In genomic region chr13:45468676-45469075, GRCh38 we compare ENCODE assay signal across 13 cellular contexts. TPM values are rescaled to one million over a fixed set of nuclear protein-coding genes. Genes with fewer than 3 reads are reported as not detected.
DNase-seq lines count a peak whose midpoint lies in the region; ATAC-seq and TF ChIP-seq lines count a peak whose summit lies in the region.
"Had no signal": no experiment of that assay in that cellular context is flagged by ENCODE, and none has a peak within 500 bp of the region (broad histone marks: within the 10 kb centered on the region; RNA-seq: fewer than 3 reads in every experiment).

No MANE protein-coding gene starts in this region.

- H2AK5ac ChIP-seq in IMR-90 (ENCODE audit: low read depth, low read length) (no peak overlapping the region), H9 (ENCODE audit: insufficient read length, low read length) (no peak overlapping the region)

- no CpG with 5 or more reads among the region's 1 CpG for WGBS in IMR-90 (ENCODE audit: extremely low coverage in 2 of 2, insufficient read length in 1 of 2), 2 experiments
- no CpG with 5 or more reads among the region's 1 CpG for WGBS in H9 (ENCODE audit: extremely low coverage, insufficient read length, low lambda C conversion rate)

- no peak overlapping the region for H2AK9ac ChIP-seq in IMR-90 (replicated peaks; ENCODE audit: low read depth, low read length, poor library complexity)

- H3K9me1 ChIP-seq in IMR-90 (ENCODE audit: insufficient read depth, low read length) = peaks cover 9% of the 10 kb centered on the region

- H4K91ac ChIP-seq in IMR-90 (ENCODE audit: insufficient read depth, low read depth, low read length) = no peak overlapping the region
- no peak overlapping the region for H4K91ac ChIP-seq in H9 (ENCODE audit: insufficient read length, low read depth, low read length)

- POLR2A ChIA-PET in IMR-90 (lab: Charles Lee; ENCODE audit: unreplicated experiment) = no interaction called here

- H2BK20ac ChIP-seq in IMR-90 (ENCODE audit: low read depth, low read length) (no peak overlapping the region), H9 (ENCODE audit: low read depth, low read length, poor library complexity, severe bottlenecking) (no peak overlapping the region)

- H3K79me1 ChIP-seq in IMR-90 (ENCODE audit: low read depth in 1 of 2, low read length in 2 of 2) (peaks cover 15 to 66% of the 10 kb centered on the region in 2 experiments), H9 (ENCODE audit: insufficient read depth, low read depth, low read length, poor library complexity, severe bottlenecking) (peaks cover 3% of the 10 kb centered on the region)

- no peaks in the 10 kb centered on the region; a peak in 2 of 5 replicates for H3K9me3 Mint-ChIP-seq in H9

- H3K36me3 ChIP-seq in DND-41 (ENCODE audit: insufficient read depth, low read length) (peaks cover 14% of the 10 kb centered on the region), IMR-90 (ENCODE audit: control insufficient read depth, insufficient read depth, low read length) (peaks cover 4% of the 10 kb centered on the region; the same call in 1 of the 2 replicates)

- H4K5ac ChIP-seq in IMR-90 (ENCODE audit: low read depth, low read length) (no peak overlapping the region), H9 (ENCODE audit: insufficient read length, low read depth, low read length) (no peak overlapping the region)

- no peak overlapping the region for H2BK12ac ChIP-seq in H9 (ENCODE audit: insufficient read length, low read depth, low read length)

- H3K14ac ChIP-seq in IMR-90 (replicated peaks; ENCODE audit: low read depth, low read length) (no peak overlapping the region), H9 (ENCODE audit: insufficient read depth, low read length) (no peak overlapping the region)

- no peak overlapping the region for H4K8ac ChIP-seq in IMR-90 (ENCODE audit: low read depth in 2 of 2, low read length in 2 of 2)
- H4K8ac ChIP-seq in H9 (replicated peaks; ENCODE audit: insufficient read length, low read depth, low read length) = no peak overlapping the region

- intact Hi-C loops in IMR-90 (cut with micrococcal nuclease) = loop anchor here (5.0 kb wide), 1 partner anchor 51 kb away; the partner anchor contains the start of gene SLC25A30

- H3K4ac ChIP-seq in IMR-90 (ENCODE audit: low read depth, low read length) = no peak overlapping the region
- no peak overlapping the region for H3K4ac ChIP-seq in H9 (ENCODE audit: low read depth, low read length)

- H4K20me1 ChIP-seq in DND-41 (ENCODE audit: insufficient read depth, low read length) (peaks cover 17% of the 10 kb centered on the region), IMR-90 (ENCODE audit: insufficient read depth, low read length) (peaks cover 72% of the 10 kb centered on the region), H9 (ENCODE audit: control insufficient read depth, insufficient read depth, insufficient read length) (no peaks in the 10 kb centered on the region)

- no peaks in the 10 kb centered on the region for H3K23me2 ChIP-seq in H9 (ENCODE audit: insufficient read length, low read depth, low read length, poor library complexity, severe bottlenecking)

- no peaks in the 10 kb centered on the region for H3K9me3 ChIP-seq in DND-41 (ENCODE audit: insufficient read depth, low read length, severe bottlenecking)
- no peaks in the 10 kb centered on the region for H3K9me3 ChIP-seq in IMR-90 (ENCODE audit: control insufficient read depth, insufficient read depth, low read length)
- no peaks in the 10 kb centered on the region for H3K9me3 ChIP-seq in H9 (ENCODE audit: control insufficient read depth, low read depth, low read length)
- H3K9me3 ChIP-seq: tibial nerve had no signal

- no peak overlapping the region for H3K4me3 Mint-ChIP-seq in H9

- H3K4me1 ChIP-seq in DND-41 (ENCODE audit: insufficient read depth, low read length) (peaks cover 30% of the 10 kb centered on the region), IMR-90 (ENCODE audit: control insufficient read depth, insufficient read depth, low read length) (peaks cover 2% of the 10 kb centered on the region; the same call in 1 of the 2 replicates), H9 (ENCODE audit: insufficient read depth, low read length) (no peaks in the 10 kb centered on the region)

- no peak overlapping the region for H2BK15ac ChIP-seq in IMR-90 (ENCODE audit: low read depth, low read length)
- H2BK15ac ChIP-seq in H9 (ENCODE audit: low read depth, low read length) = no peak overlapping the region

- H3K36me3 Mint-ChIP-seq in H9 (ENCODE audit: insufficient read depth in 1 of 3, low read depth in 3 of 3) = peaks cover 0 to 15% (median 2%) of the 10 kb centered on the region in 3 experiments; a peak in 3 of 7 replicates

- H3K23ac ChIP-seq in IMR-90 (ENCODE audit: low read depth, low read length) = peak overlapping the region; percentile 85
- H3K23ac ChIP-seq in H9 (ENCODE audit: insufficient read length, low read depth, low read length) = no peak overlapping the region

- H2BK5ac ChIP-seq in IMR-90 (ENCODE audit: low read depth, low read length, poor library complexity, severe bottlenecking) (no peak overlapping the region), H9 (ENCODE audit: insufficient read length, low read length) (no peak overlapping the region)

- no peak overlapping the region for H3K18ac ChIP-seq in IMR-90 (ENCODE audit: low read depth, low read length)
- H3K18ac ChIP-seq in H9 (ENCODE audit: insufficient read length, low read depth, low read length) = no peak overlapping the region

- H3K4me2 ChIP-seq in DND-41 (ENCODE audit: insufficient read depth, low read length) (peak overlapping the region; percentile 22; the same call in 1 of the 2 replicates), IMR-90 (ENCODE audit: low read depth, low read length) (no peak overlapping the region), H9 (ENCODE audit: insufficient read depth, insufficient read length, low read length) (no peak overlapping the region)

- CTCF ChIA-PET in IMR-90 (lab: Yijun Ruan, JAX) = no interaction called here

- no peak for ATAC-seq in DND-41 (ENCODE audit: insufficient read depth, low read depth)
- no peak for ATAC-seq in IMR-90 (ENCODE audit: low read depth)
- no peak for ATAC-seq in SK-N-SH treated with all-trans-retinoic acid at 6 μM for 48 hours
- ATAC-seq in HG03520 (IDR thresholded peaks at IDR 0.05; ENCODE audit: unreplicated experiment) = no peak
- ATAC-seq in GM21528 (IDR thresholded peaks at IDR 0.05; ENCODE audit: low FRiP score, unreplicated experiment) = no peak
- ATAC-seq: left cardiac atrium had no signal

- H3K27me3 Mint-ChIP-seq in H9 (ENCODE audit: low read depth) = no peaks in the 10 kb centered on the region

- in situ Hi-C loops in IMR-90 (cut with MboI; ENCODE audit: low sequenced_read_pairs) = no loop called here

- no peak for TF ChIP-seq CTCF in DND-41 (IDR thresholded peaks at IDR 0.05; ENCODE audit: borderline replicate concordance, extremely low read depth, low read length, poor library complexity, severe bottlenecking)
- TF ChIP-seq CTCF in IMR-90 (conservative IDR thresholded peaks at IDR 0.05; ENCODE audit: low read depth, low read length) = no peak
- no peak for TF ChIP-seq CTCF in H9 (conservative IDR thresholded peaks at IDR 0.05)

- no peak overlapping the region; a peak in 1 of 7 replicates for H3K27ac Mint-ChIP-seq in H9

- H2BK120ac ChIP-seq in IMR-90 (ENCODE audit: low read depth, low read length) (no peak overlapping the region), H9 (ENCODE audit: low read depth, low read length, poor library complexity, severe bottlenecking) (no peak overlapping the region)

- no peak overlapping the region for H3K9ac ChIP-seq in DND-41 (ENCODE audit: low read depth, low read length)
- H3K9ac ChIP-seq in IMR-90 (ENCODE audit: low read depth, low read length) = no peak overlapping the region
- H3K9ac ChIP-seq in H9 (ENCODE audit: extremely low read depth, insufficient read length, low read length) = no peak overlapping the region

- dilution Hi-C loops in IMR-90 (cut with HindIII; ENCODE audit: low sequenced_read_pairs, unreplicated experiment) = no loop called here

- no TSS peak for BruUV-seq in IMR-90 (replicated peaks; lab: Mats Ljungman, UMichigan)

- peaks cover 24 to 26% of the 10 kb centered on the region in 2 experiments for H3K4me1 Mint-ChIP-seq in H9

- H3K27me3 ChIP-seq in DND-41 (ENCODE audit: insufficient read depth, low read length, poor library complexity) (no peaks in the 10 kb centered on the region), IMR-90 (ENCODE audit: control insufficient read depth, insufficient read depth, low read length) (no peaks in the 10 kb centered on the region), H9 (ENCODE audit: insufficient read depth, low read length) (no peaks in the 10 kb centered on the region)
- H3K27me3 ChIP-seq: tibial nerve had no signal

- H3K27ac ChIP-seq in DND-41 (ENCODE audit: low read length) (no peak overlapping the region), IMR-90 (ENCODE audit: insufficient read depth, low read length) (no peak overlapping the region), H9 (ENCODE audit: insufficient read length, low read depth, low read length) (no peak overlapping the region)
- H3K27ac ChIP-seq: tibial nerve, WERI-Rb-1 had no signal

- H3K56ac ChIP-seq in IMR-90 (ENCODE audit: extremely low read depth, insufficient read depth, low read length) (no peak overlapping the region), H9 (ENCODE audit: insufficient read length, low read depth, low read length) (no peak overlapping the region)

- no peak for TF ChIP-seq RAD21 in IMR-90 (IDR thresholded peaks at IDR 0.05; ENCODE audit: low read length)

- no peak overlapping the region for H3T11ph ChIP-seq in H9 (ENCODE audit: low read length)

- H2AFZ ChIP-seq in DND-41 (ENCODE audit: low read depth, low read length) (no peak overlapping the region), IMR-90 (replicated peaks; ENCODE audit: low read length, poor library complexity) (no peak overlapping the region), H9 (ENCODE audit: low read length) (no peak overlapping the region)

- DNase-seq in DND-41 (no peak), IMR-90 (no peak), kidney tubule cell (ENCODE audit: low spot score) (peak; percentile 20), medulla oblongata (ENCODE audit: extremely low spot score) (no peak), H9 (no peak)
- DNase-seq: activated T-cell treated with anti-CD3 and anti-CD28 coated beads, Interleukin-2, amount 50 U/mL, for 48 hours; anterior cingulate cortex; left cardiac atrium; WERI-Rb-1 had no signal

- H3K79me2 ChIP-seq in DND-41 (ENCODE audit: insufficient read depth, low read length) (peaks cover 95% of the 10 kb centered on the region), H9 (ENCODE audit: insufficient read depth, low read length) (peaks cover 15% of the 10 kb centered on the region; the same call in 1 of the 2 replicates)

- H3K4me3 ChIP-seq in DND-41 (ENCODE audit: low read depth in 1 of 2, low read length in 2 of 2) = no peak overlapping the region
- H3K4me3 ChIP-seq in IMR-90 (ENCODE audit: insufficient read depth, low read depth, low read length) = no peak overlapping the region
- H3K4me3 ChIP-seq: tibial nerve had no signal

- no peak for TF ChIP-seq POLR2A in IMR-90 (IDR thresholded peaks at IDR 0.05; ENCODE audit: low read depth, low read length)

RNA-seq across cellular contexts. Expression of gene COG3, which starts 3.9 kb away (rescaled TPM):
- 31.9 and 34.2 TPM in 2 replicates for total RNA-seq in IMR-90 (2012; rRNA removed)
- 20.4 and 21.7 TPM in 2 replicates for polyA plus RNA-seq in IMR-90 (2012; rRNA removed)
- 9.5 and 14.5 TPM in 2 replicates for polyA plus RNA-seq in IMR-90 (2012; cell fraction: cytosol; rRNA removed)
- 24.8 and 54.3 TPM in 2 replicates for polyA plus RNA-seq in IMR-90 (2012; cell fraction: nucleus; rRNA removed; ENCODE audit: low replicate concordance)
- total RNA-seq in H9 (2021) = 15.6 and 16.5 TPM in 2 replicates

RNA-seq across cellular contexts. Expression of gene SLC25A30, which starts 50.5 kb away (rescaled TPM):
- total RNA-seq in IMR-90 (2012; rRNA removed) (15.3 and 19.4 TPM in 2 replicates), H9 (2021) (5.4 and 6.3 TPM in 2 replicates)
- 8.9 and 9.9 TPM in 2 replicates for polyA plus RNA-seq in IMR-90 (2012; rRNA removed)
- 2.1 and 4.5 TPM in 2 replicates for polyA plus RNA-seq in IMR-90 (2012; cell fraction: cytosol; rRNA removed)
- polyA plus RNA-seq in IMR-90 (2012; cell fraction: nucleus; rRNA removed; ENCODE audit: low replicate concordance) = 1.4 and 9.6 TPM in 2 replicates
